Comparison of ENCODE assay signal across 9 cellular contexts in genomic region chr1:168348146-168348709, GRCh38.
DNase-seq lines count a peak whose midpoint lies in the region; ATAC-seq and TF ChIP-seq lines count a peak whose summit lies in the region.
"Had no signal": no experiment of that assay in that cellular context is flagged by ENCODE, and none has a peak within 500 bp of the region (broad histone marks: within the 10 kb centered on the region; RNA-seq: fewer than 3 reads in every experiment).

No MANE protein-coding gene starts in this region.

- H3K27ac Mint-ChIP-seq in Calu3 (ENCODE audit: unreplicated experiment) (peak overlapping the region; percentile 79), MCF 10A (ENCODE audit: low read depth, unreplicated experiment) (peak overlapping the region; percentile 40), nephron (peak overlapping the region in 1 of 3 experiments; percentile 52)

- TF ChIP-seq CTCF in Calu3 (IDR thresholded peaks at IDR 0.05; ENCODE audit: unreplicated experiment) (no peak), MCF 10A (IDR thresholded peaks at IDR 0.05; ENCODE audit: unreplicated experiment) (no peak), nephron (IDR thresholded peaks at IDR 0.05; ENCODE audit: unreplicated experiment in 3 of 3) (no peak)

- ATAC-seq in GM21390 (IDR thresholded peaks at IDR 0.05; ENCODE audit: unreplicated experiment), result no peak

- H3K4me1 Mint-ChIP-seq in Calu3 (ENCODE audit: low read depth, unreplicated experiment) (peaks cover 7% of the 10 kb centered on the region), MCF 10A (ENCODE audit: insufficient read depth, unreplicated experiment) (no peaks in the 10 kb centered on the region), nephron (no peaks in the 10 kb centered on the region)

- peaks cover 7% of the 10 kb centered on the region for H3K36me3 Mint-ChIP-seq in Calu3 (ENCODE audit: insufficient read depth, unreplicated experiment)
- peaks cover 8% of the 10 kb centered on the region for H3K36me3 Mint-ChIP-seq in MCF 10A (ENCODE audit: insufficient read depth, unreplicated experiment)
- no peaks in the 10 kb centered on the region for H3K36me3 Mint-ChIP-seq in nephron (ENCODE audit: low read depth)

- no TSS peak for BruUV-seq in Calu3 (replicated peaks; lab: Mats Ljungman, UMichigan)
- no TSS peak for BruUV-seq in MCF 10A (replicated peaks; lab: Mats Ljungman, UMichigan)

- H3K9me3 Mint-ChIP-seq in Calu3 (ENCODE audit: low read depth, unreplicated experiment) (no peaks in the 10 kb centered on the region), MCF 10A (ENCODE audit: unreplicated experiment) (no peaks in the 10 kb centered on the region), nephron (peaks cover 9% of the 10 kb centered on the region)

- intact Hi-C loops in Calu3 (cut with micrococcal nuclease; ENCODE audit: unreplicated experiment) (loop anchor here (10.0 kb wide), 1 partner anchor 997 kb away; no protein-coding TSS in a partner anchor), MCF 10A (cut with micrococcal nuclease) (no loop called here)

- POLR2A ChIA-PET in MCF 10A (lab: Yijun Ruan, JAX), result interaction anchor here (0.6 to 1.4 kb wide), 8 partner anchors 14 to 459 kb away, joined by 3 to 5 read pairs (median 3); no protein-coding TSS in a partner anchor

- DNase-seq in Calu3 (no peak), M059J (ENCODE audit: low read depth) (peak; percentile 66), MCF 10A (ENCODE audit: unreplicated experiment) (peak; percentile 38), NCI-H524 treated with DMSO at 0.1 percent for 48 hours (lab: John Stamatoyannopoulos, UW) (no peak), DMS53 (lab: John Stamatoyannopoulos, UW) (no peak), HuH-7.5 (ENCODE audit: low spot score) (no peak)
- DNase-seq: NCI-H2081 had no signal

- H3K4me3 Mint-ChIP-seq in Calu3 (ENCODE audit: low read depth, unreplicated experiment) (peak overlapping the region; percentile 74), MCF 10A (ENCODE audit: unreplicated experiment) (peak overlapping the region; percentile 76), nephron (peak overlapping the region; percentile 43 to 63 (median 58))

- CTCF ChIA-PET in Calu3 (lab: Charles Lee), result interaction anchor here (0.5 to 1.0 kb wide), 6 partner anchors 64 to 1039 kb away, joined by 3 to 4 read pairs (median 3); partner anchors contain the start of gene NME7
- CTCF ChIA-PET in MCF 10A (lab: Yijun Ruan, JAX), result interaction anchor here (0.6 to 9.4 kb wide), 10 partner anchors 17 to 1019 kb away, joined by 3 to 119 read pairs (median 4); partner anchors contain the start of gene NME7

- H3K27me3 Mint-ChIP-seq in Calu3 (ENCODE audit: unreplicated experiment) (no peaks in the 10 kb centered on the region), MCF 10A (ENCODE audit: insufficient read depth, unreplicated experiment) (no peaks in the 10 kb centered on the region), nephron (ENCODE audit: low read depth) (no peaks in the 10 kb centered on the region)

Comparison
In these comparisons a context has a peak if more than half of its experiments do, and no peak if none do; other contexts are left out.
1. DNase-seq: peak in M059J (single experiment) and MCF 10A (single experiment); none in Calu3 (single experiment), NCI-H524 treated with DMSO at 0.1 percent for 48 hours (single experiment), DMS53 (single experiment) and HuH-7.5 (single experiment).
2. Peak in every context shown above with its lines, with median percentiles within 50 percentile points of each other: H3K4me3 Mint-ChIP-seq.